Comparison of ENCODE assay signal across 27 cellular contexts in the genomic region with DNA sequence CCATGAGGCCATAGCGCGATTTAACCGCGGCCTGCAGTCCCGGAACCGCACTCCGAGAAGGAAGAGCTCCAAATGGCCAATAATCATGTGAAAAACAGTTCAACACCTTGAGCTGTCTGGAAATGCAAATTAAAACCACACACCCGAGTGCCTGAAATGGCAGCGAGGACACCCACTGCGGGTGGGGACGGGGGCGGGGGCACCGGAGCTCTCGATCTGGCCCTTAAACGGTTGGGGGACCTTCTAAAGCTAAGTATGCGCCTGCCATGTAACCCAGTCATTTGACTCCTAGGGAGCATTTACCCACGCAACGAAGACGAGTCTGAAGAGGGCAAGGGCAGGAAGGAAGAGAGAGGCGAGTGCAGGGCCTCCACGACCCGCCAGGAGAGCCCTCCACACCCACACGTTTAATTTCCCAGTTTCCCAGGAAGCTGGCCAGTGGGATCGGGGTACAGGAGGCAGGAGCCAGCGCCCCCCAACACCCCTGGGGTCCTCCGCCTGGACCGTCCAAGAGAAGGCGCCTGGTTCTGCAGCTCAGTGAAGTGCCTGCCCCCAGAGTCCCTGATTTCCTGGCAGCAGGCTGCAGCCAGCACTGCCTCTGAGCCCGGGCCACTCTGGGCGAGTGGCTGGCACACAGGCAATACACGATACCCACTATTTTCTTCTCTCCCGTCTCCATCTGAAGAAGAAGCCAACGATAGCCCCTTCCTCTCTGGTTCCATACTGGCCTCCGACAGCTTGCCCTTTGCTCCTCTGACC. TPM values are rescaled to one million over a fixed set of nuclear protein-coding genes. Genes with fewer than 3 reads are reported as not detected.
"Had no signal": no experiment of that assay in that cellular context is flagged by ENCODE, and none has a peak within 500 bp of the region (broad histone marks: within the 10 kb centered on the region; RNA-seq: fewer than 3 reads in every experiment).

No MANE protein-coding gene starts in this region.

- H3K27ac Mint-ChIP-seq: activated CD4-positive, alpha-beta T cell treated with anti-CD3 and anti-CD28 coated beads, Interleukin-2, amount 10 ng/mL, durations not matched to agents 7 days and 5 days; activated naive CD8-positive, alpha-beta T cell treated with anti-CD3 and anti-CD28 coated beads, Interleukin-2, amount 50 U/mL, for 24 hours; activated T-helper 1 cell treated with anti-CD3 and anti-CD28 coated beads, Interleukin-12 subunit alpha, Interleukin-12 subunit beta, Interleukin-2, Interleukin-4 antibody, amounts not matched to agents 30 ng/mL and 10 ng/mL and 1 ng/mL, durations not matched to agents 14 hours and 24 hours and 36 hours; effector memory CD8-positive, alpha-beta T cell; immature natural killer cell; T-helper 17 cell had no signal

- H3K36me3 ChIP-seq: lower lobe of right lung, right lobe of liver had no signal

- ATAC-seq: activated naive CD8-positive, alpha-beta T cell treated with anti-CD3 and anti-CD28 coated beads, Interleukin-2, amount 50 U/mL, for 24 hours; effector memory CD8-positive, alpha-beta T cell; lower lobe of right lung; psoas muscle; right lobe of liver; stimulated activated naive CD8-positive, alpha-beta T cell treated with anti-CD3 and anti-CD28 coated beads, Interleukin-15, Interleukin-2, amounts not matched to agents 100 U/mL and 50 U/mL, for 24 hours; T-helper 17 cell had no signal

- H3K4me1 ChIP-seq: right lobe of liver had no signal

- H3K4me3 ChIP-seq: lower lobe of right lung, psoas muscle, right lobe of liver, smooth muscle cell had no signal

- H3K4me1 Mint-ChIP-seq: activated CD4-positive, alpha-beta T cell treated with anti-CD3 and anti-CD28 coated beads, Interleukin-2, amount 10 ng/mL, durations not matched to agents 7 days and 5 days; activated naive CD8-positive, alpha-beta T cell treated with anti-CD3 and anti-CD28 coated beads, Interleukin-2, amount 50 U/mL, for 24 hours had no signal

- FAIRE-seq: astrocyte, bronchial epithelial cell had no signal

- H3K4me2 ChIP-seq: smooth muscle cell had no signal

- H3K4me3 Mint-ChIP-seq: activated CD4-positive, alpha-beta T cell treated with anti-CD3 and anti-CD28 coated beads, Interleukin-2, amount 10 ng/mL, durations not matched to agents 7 days and 5 days; activated naive CD8-positive, alpha-beta T cell treated with anti-CD3 and anti-CD28 coated beads, Interleukin-2, amount 50 U/mL, for 24 hours; activated T-helper 1 cell treated with anti-CD3 and anti-CD28 coated beads, Interleukin-12 subunit alpha, Interleukin-12 subunit beta, Interleukin-2, Interleukin-4 antibody, amounts not matched to agents 30 ng/mL and 10 ng/mL and 1 ng/mL, durations not matched to agents 14 hours and 24 hours and 36 hours; effector memory CD8-positive, alpha-beta T cell; immature natural killer cell; neural crest cell; T-helper 17 cell had no signal

- H3K27ac ChIP-seq: epithelial cell of prostate, lower lobe of right lung, psoas muscle, right lobe of liver had no signal

- H3K9me3 Mint-ChIP-seq: activated naive CD8-positive, alpha-beta T cell treated with anti-CD3 and anti-CD28 coated beads, Interleukin-2, amount 50 U/mL, for 24 hours; effector memory CD8-positive, alpha-beta T cell had no signal

- DNase-seq: activated CD4-positive, alpha-beta T cell treated with anti-CD3 and anti-CD28 coated beads, Interleukin-2, amount 10 ng/mL, durations not matched to agents 7 days and 5 days; activated CD8-positive, alpha-beta memory T cell treated with anti-CD3 and anti-CD28 coated beads, Interleukin-2, amount 50 U/mL, for 48 hours; activated naive CD4-positive, alpha-beta T cell; activated naive CD8-positive, alpha-beta T cell treated with anti-CD3 and anti-CD28 coated beads, Interleukin-2, amount 50 U/mL, for 24 hours; dermis blood vessel endothelial cell; effector memory CD8-positive, alpha-beta T cell; foreskin melanocyte; head of caudate nucleus; immature natural killer cell; lower lobe of right lung; midbrain; psoas muscle; stimulated activated CD4-positive, alpha-beta T cell treated with anti-CD3 and anti-CD28 coated beads, Interleukin-4, amount 100 ng/mL, for 4 hours; stimulated activated CD8-positive, alpha-beta memory T cell treated with anti-CD3 and anti-CD28 coated beads, Interleukin-4, amount 100 ng/mL, for 48 hours; stimulated activated naive CD8-positive, alpha-beta T cell treated with anti-CD3 and anti-CD28 coated beads, Interleukin-15, Interleukin-2, amounts not matched to agents 100 U/mL and 50 U/mL, for 24 hours; T-helper 17 cell; trophoblast cell had no signal

- H3K9me3 ChIP-seq: right lobe of liver had no signal

RNA-seq across cellular contexts. Expression of gene TTLL8, which starts 1.7 kb away (rescaled TPM):
- total RNA-seq: activated CD4-positive, alpha-beta T cell treated with anti-CD3 and anti-CD28 coated beads, Interleukin-2, amount 10 ng/mL, durations not matched to agents 7 days and 5 days; activated T-helper 1 cell treated with anti-CD3 and anti-CD28 coated beads, Interleukin-12 subunit alpha, Interleukin-12 subunit beta, Interleukin-2, Interleukin-4 antibody, amounts not matched to agents 30 ng/mL and 10 ng/mL and 1 ng/mL, durations not matched to agents 14 hours and 24 hours and 36 hours; astrocyte; bronchial epithelial cell; cerebellum; dermis blood vessel endothelial cell; fibroblast of lung; lower lobe of right lung; neural crest cell; osteocyte; psoas muscle; right lobe of liver; smooth muscle cell; T-helper 17 cell had no signal
- polyA plus RNA-seq: fibroblast of lung, immature natural killer cell, psoas muscle had no signal

RNA-seq across cellular contexts. Expression of gene MLC1, which starts 28.8 kb away (rescaled TPM):
- total RNA-seq: activated T-helper 1 cell treated with anti-CD3 and anti-CD28 coated beads, Interleukin-12 subunit alpha, Interleukin-12 subunit beta, Interleukin-2, Interleukin-4 antibody, amounts not matched to agents 30 ng/mL and 10 ng/mL and 1 ng/mL, durations not matched to agents 14 hours and 24 hours and 36 hours; bronchial epithelial cell; dermis blood vessel endothelial cell; osteocyte; psoas muscle had no signal
- polyA plus RNA-seq: fibroblast of lung had no signal

RNA-seq across cellular contexts. Expression of gene MOV10L1, which starts 33.4 kb away (rescaled TPM):
- total RNA-seq: activated CD4-positive, alpha-beta T cell treated with anti-CD3 and anti-CD28 coated beads, Interleukin-2, amount 10 ng/mL, durations not matched to agents 7 days and 5 days; activated T-helper 1 cell treated with anti-CD3 and anti-CD28 coated beads, Interleukin-12 subunit alpha, Interleukin-12 subunit beta, Interleukin-2, Interleukin-4 antibody, amounts not matched to agents 30 ng/mL and 10 ng/mL and 1 ng/mL, durations not matched to agents 14 hours and 24 hours and 36 hours; neural crest cell; T-helper 17 cell had no signal

RNA-seq across cellular contexts. Expression of gene IL17REL, which starts 43.8 kb away (rescaled TPM):
- total RNA-seq: activated CD4-positive, alpha-beta T cell treated with anti-CD3 and anti-CD28 coated beads, Interleukin-2, amount 10 ng/mL, durations not matched to agents 7 days and 5 days; activated T-helper 1 cell treated with anti-CD3 and anti-CD28 coated beads, Interleukin-12 subunit alpha, Interleukin-12 subunit beta, Interleukin-2, Interleukin-4 antibody, amounts not matched to agents 30 ng/mL and 10 ng/mL and 1 ng/mL, durations not matched to agents 14 hours and 24 hours and 36 hours; astrocyte; bronchial epithelial cell; osteocyte; psoas muscle; right lobe of liver; T-helper 17 cell had no signal
- polyA plus RNA-seq: fibroblast of lung, immature natural killer cell, psoas muscle, smooth muscle cell had no signal
